ENCODE assay signal across 32 cellular contexts in genomic region chr4:177400030-177400429, GRCh38. TPM values are rescaled to one million over a fixed set of nuclear protein-coding genes. Genes with fewer than 3 reads are reported as not detected.
DNase-seq lines count a peak whose midpoint lies in the region; ATAC-seq and TF ChIP-seq lines count a peak whose summit lies in the region.
"Had no signal": no experiment of that assay in that cellular context is flagged by ENCODE, and none has a peak within 500 bp of the region (broad histone marks: within the 10 kb centered on the region; RNA-seq: fewer than 3 reads in every experiment).

No MANE protein-coding gene starts in this region.

- H3K4me1 Mint-ChIP-seq in CD4-positive, alpha-beta T cell (ENCODE audit: low read depth) = peaks cover 39% of the 10 kb centered on the region
- peaks cover 17% of the 10 kb centered on the region for H3K4me1 Mint-ChIP-seq in GM23338
- H3K4me1 Mint-ChIP-seq in activated CD8-positive, alpha-beta T cell treated with anti-CD3 and anti-CD28 coated beads, Interleukin-2, amount 10 ng/mL, durations not matched to agents 7 days and 5 days (ENCODE audit: low read depth) = peaks cover 51% of the 10 kb centered on the region
- peaks cover 15% of the 10 kb centered on the region for H3K4me1 Mint-ChIP-seq in endothelial cell (ENCODE audit: unreplicated experiment)

- H3F3A ChIP-seq in GM23338 (replicated peaks; ENCODE audit: low read depth) = no peaks in the 10 kb centered on the region

- no peaks in the 10 kb centered on the region for H3K79me2 ChIP-seq in GM23338 (replicated peaks; ENCODE audit: insufficient read depth)

- intact Hi-C loops in CD4-positive, alpha-beta T cell (cut with DNase I, micrococcal nuclease) = no loop called here
- intact Hi-C loops in stomach (cut with DNase I; ENCODE audit: low total_unique reads) = no loop called here

- H3K9me3 ChIP-seq in CD4-positive, alpha-beta T cell (ENCODE audit: control insufficient read depth, low read length) = no peaks in the 10 kb centered on the region
- no peaks in the 10 kb centered on the region for H3K9me3 ChIP-seq in stomach
- H3K9me3 ChIP-seq: BE2C, breast epithelium, Caco-2, colonic mucosa, left lung, suprapubic skin, upper lobe of right lung had no signal

- no peak for DNase-seq in CD4-positive, alpha-beta T cell
- DNase-seq in GM23338 (ENCODE audit: low spot score) (no peak), endothelial cell (ENCODE audit: low spot score) (no peak), amniotic stem cell (lab: John Stamatoyannopoulos, UW) (no peak), stomach (no peak), HuH-7.5 (ENCODE audit: low spot score) (no peak)
- DNase-seq in activated CD8-positive, alpha-beta T cell treated with anti-CD3 and anti-CD28 coated beads, Interleukin-2, amount 10 ng/mL, durations not matched to agents 7 days and 5 days = no peak
- DNase-seq: activated CD4-positive, CD25-positive, alpha-beta regulatory T cell; activated effector memory CD4-positive, alpha-beta T cell treated with anti-CD3 and anti-CD28 coated beads, Interleukin-2, amount 50 U/mL, for 16 hours; BE2C; Caco-2; colonic mucosa; DMS53; effector CD8-positive, alpha-beta T cell; erythroblast; foreskin keratinocyte; HCEC 1CT; head of caudate nucleus; islet precursor cell; left lung; mesenchymal stem cell; NCI-H1092; NCI-H1694; NCI-H446 treated with DMSO at 0.1 percent for 48 hours; NCI-H82; SIG-M5; stimulated activated naive CD4-positive, alpha-beta T cell; upper lobe of right lung had no signal

- TF ChIP-seq CTCF in CD4-positive, alpha-beta T cell (IDR thresholded peaks at IDR 0.05) = no peak
- no peak for TF ChIP-seq CTCF in GM23338 (conservative IDR thresholded peaks at IDR 0.05; ENCODE audit: low read depth in 2 of 2)
- no peak for TF ChIP-seq CTCF in endothelial cell (IDR thresholded peaks at IDR 0.05; ENCODE audit: unreplicated experiment)
- TF ChIP-seq CTCF in stomach (IDR thresholded peaks at IDR 0.05) = no peak

- CTCF ChIA-PET in CD4-positive, alpha-beta T cell (lab: Charles Lee) = no interaction called here
- CTCF ChIA-PET in activated CD8-positive, alpha-beta T cell treated with anti-CD3 and anti-CD28 coated beads, Interleukin-2, amount 10 ng/mL, durations not matched to agents 7 days and 5 days (lab: Charles Lee) = no interaction called here

- H3K27ac ChIP-seq in CD4-positive, alpha-beta T cell (ENCODE audit: low read depth, low read length) = no peak overlapping the region
- no peak overlapping the region for H3K27ac ChIP-seq in GM23338 (ENCODE audit: low read depth)
- no peak overlapping the region for H3K27ac ChIP-seq in stomach
- H3K27ac ChIP-seq: breast epithelium, colonic mucosa, foreskin keratinocyte, left lung, skin epidermis, suprapubic skin, upper lobe of right lung had no signal

- no peak overlapping the region for H3K4me2 ChIP-seq in GM23338

- 23 to 61% (median 51%) methylated on average over 2 of the region's 2 CpGs for WGBS in stomach, 5 donors

- H3K27me3 ChIP-seq in CD4-positive, alpha-beta T cell (ENCODE audit: control insufficient read depth, insufficient read depth, low read length) = no peaks in the 10 kb centered on the region
- H3K27me3 ChIP-seq in GM23338 (ENCODE audit: insufficient read depth) = no peaks in the 10 kb centered on the region
- H3K27me3 ChIP-seq in stomach = no peaks in the 10 kb centered on the region
- H3K27me3 ChIP-seq: BE2C, breast epithelium, colonic mucosa, left lung, suprapubic skin, upper lobe of right lung had no signal

- H3K36me3 Mint-ChIP-seq in CD4-positive, alpha-beta T cell (ENCODE audit: low read depth) = no peaks in the 10 kb centered on the region
- no peaks in the 10 kb centered on the region; the same call in 2 of the 3 replicates for H3K36me3 Mint-ChIP-seq in GM23338 (ENCODE audit: low read depth)
- peaks cover 24% of the 10 kb centered on the region for H3K36me3 Mint-ChIP-seq in activated CD8-positive, alpha-beta T cell treated with anti-CD3 and anti-CD28 coated beads, Interleukin-2, amount 10 ng/mL, durations not matched to agents 7 days and 5 days (ENCODE audit: low read depth)
- H3K36me3 Mint-ChIP-seq in endothelial cell (ENCODE audit: low read depth, unreplicated experiment) = no peaks in the 10 kb centered on the region

- ATAC-seq in CD4-positive, alpha-beta T cell (ENCODE audit: poor library complexity) = no peak
- ATAC-seq in GM23338 = no peak
- ATAC-seq in activated CD8-positive, alpha-beta T cell treated with anti-CD3 and anti-CD28 coated beads, Interleukin-2, amount 10 ng/mL, durations not matched to agents 7 days and 5 days = no peak
- no peak for ATAC-seq in GM21723 (IDR thresholded peaks at IDR 0.05; ENCODE audit: unreplicated experiment)
- ATAC-seq: foreskin keratinocyte, left lung, upper lobe of right lung had no signal

- POLR2A ChIA-PET in CD4-positive, alpha-beta T cell (lab: Charles Lee) = no interaction called here
- POLR2A ChIA-PET in activated CD8-positive, alpha-beta T cell treated with anti-CD3 and anti-CD28 coated beads, Interleukin-2, amount 10 ng/mL, durations not matched to agents 7 days and 5 days (lab: Charles Lee) = no interaction called here

- TF ChIP-seq EP300 in stomach (IDR thresholded peaks at IDR 0.05) = no peak

- H3K27ac Mint-ChIP-seq in CD4-positive, alpha-beta T cell = peak overlapping the region; percentile 85
- H3K27ac Mint-ChIP-seq in GM23338 (no peak overlapping the region), endothelial cell (ENCODE audit: unreplicated experiment) (peak overlapping the region; percentile 72)
- peak overlapping the region; percentile 84 for H3K27ac Mint-ChIP-seq in activated CD8-positive, alpha-beta T cell treated with anti-CD3 and anti-CD28 coated beads, Interleukin-2, amount 10 ng/mL, durations not matched to agents 7 days and 5 days

- H3K4me3 ChIP-seq in GM23338 (no peak overlapping the region), stomach (no peak overlapping the region)
- H3K4me3 ChIP-seq: breast epithelium, colonic mucosa, left lung, skin epidermis, suprapubic skin, upper lobe of right lung had no signal

- H3K9me3 Mint-ChIP-seq in CD4-positive, alpha-beta T cell = peaks cover 3% of the 10 kb centered on the region
- H3K9me3 Mint-ChIP-seq in GM23338 (no peaks in the 10 kb centered on the region; the same call in 2 of the 3 replicates), endothelial cell (ENCODE audit: unreplicated experiment) (no peaks in the 10 kb centered on the region)
- peaks cover 11% of the 10 kb centered on the region for H3K9me3 Mint-ChIP-seq in activated CD8-positive, alpha-beta T cell treated with anti-CD3 and anti-CD28 coated beads, Interleukin-2, amount 10 ng/mL, durations not matched to agents 7 days and 5 days (ENCODE audit: insufficient read depth)

- no peaks in the 10 kb centered on the region for H3K27me3 Mint-ChIP-seq in CD4-positive, alpha-beta T cell
- H3K27me3 Mint-ChIP-seq in GM23338 (ENCODE audit: insufficient read depth, low read depth, poor library complexity) (no peaks in the 10 kb centered on the region), endothelial cell (ENCODE audit: unreplicated experiment) (peaks cover 4% of the 10 kb centered on the region)
- H3K27me3 Mint-ChIP-seq in activated CD8-positive, alpha-beta T cell treated with anti-CD3 and anti-CD28 coated beads, Interleukin-2, amount 10 ng/mL, durations not matched to agents 7 days and 5 days (ENCODE audit: low read depth) = peaks cover 3% of the 10 kb centered on the region

- no peak for TF ChIP-seq POLR2A in stomach (IDR thresholded peaks at IDR 0.05)

- H3K4me1 ChIP-seq in GM23338 (ENCODE audit: insufficient read depth) = peaks cover 14% of the 10 kb centered on the region; the same call in 1 of the 2 replicates
- H3K4me1 ChIP-seq in stomach = no peaks in the 10 kb centered on the region
- H3K4me1 ChIP-seq: BE2C, breast epithelium, Caco-2, colonic mucosa, foreskin keratinocyte, left lung, suprapubic skin, upper lobe of right lung had no signal

- H4K20me1 ChIP-seq in GM23338 (replicated peaks; ENCODE audit: insufficient read depth) = no peaks in the 10 kb centered on the region

- peak overlapping the region; percentile 10; the same call in 1 of the 2 replicates for H2AFZ ChIP-seq in GM23338

- no peaks in the 10 kb centered on the region for H3K36me3 ChIP-seq in GM23338 (ENCODE audit: insufficient read depth)
- H3K36me3 ChIP-seq in stomach = no peaks in the 10 kb centered on the region
- H3K36me3 ChIP-seq: BE2C, breast epithelium, colonic mucosa, left lung, suprapubic skin, upper lobe of right lung had no signal

- H3K4me3 Mint-ChIP-seq in CD4-positive, alpha-beta T cell = no peak overlapping the region
- no peak overlapping the region for H3K4me3 Mint-ChIP-seq in GM23338
- no peak overlapping the region for H3K4me3 Mint-ChIP-seq in activated CD8-positive, alpha-beta T cell treated with anti-CD3 and anti-CD28 coated beads, Interleukin-2, amount 10 ng/mL, durations not matched to agents 7 days and 5 days
- H3K4me3 Mint-ChIP-seq in endothelial cell (ENCODE audit: unreplicated experiment) = no peak overlapping the region

- H3K9me2 ChIP-seq in GM23338 (ENCODE audit: insufficient read depth) = no peaks in the 10 kb centered on the region

TF ChIP-seq in GM23338, 12 proteins besides CTCF, POLR2A, EP300 and RAD21 (continues in another document):
- no peak for TF ChIP-seq CREB1 (CRISPR knock-in tag; IDR thresholded peaks at IDR 0.05; ENCODE audit: low read depth)

RNA-seq across cellular contexts. Expression of gene AGA, which starts 42.2 kb away (rescaled TPM):
- total RNA-seq in CD4-positive, alpha-beta T cell = 10 to 100 TPM; 14.6 to 15.4 TPM
- 12.8 and 26.8 TPM in 2 replicates for total RNA-seq in GM23338 (2014; rRNA removed; shearing (Covaris generic))
- polyA plus RNA-seq in GM23338 (2016; fragmentation: Nextera tagmentation; extraction: Ambion mirVana) (4.3 and 5.5 TPM in 2 replicates), stomach (1 to 10 TPM; 6.6 to 8.2 (median 8.0) TPM)
- total RNA-seq in activated CD8-positive, alpha-beta T cell treated with anti-CD3 and anti-CD28 coated beads, Interleukin-2, amount 10 ng/mL, durations not matched to agents 7 days and 5 days = 10 to 100 TPM; 26.8 to 27.4 TPM
- total RNA-seq in endothelial cell (ENCODE audit: unreplicated experiment) (8.6 TPM), stomach (10 to 100 TPM in 2 of 5 donors, 1 to 10 TPM in 3; 2.3 to 36.4 (median 3.6) TPM)
